In genomic region chr15:42021593-42021992, GRCh38 we compare ENCODE assay signal across 20 cellular contexts. TPM values are rescaled to one million over a fixed set of nuclear protein-coding genes. Genes with fewer than 3 reads are reported as not detected.
DNase-seq lines count a peak whose midpoint lies in the region; TF ChIP-seq lines count a peak whose summit lies in the region.
"Had no signal": no experiment of that assay in that cellular context is flagged by ENCODE, and none has a peak within 500 bp of the region (broad histone marks: within the 10 kb centered on the region; RNA-seq: fewer than 3 reads in every experiment).

No MANE protein-coding gene starts in this region.

- H3K27me3 Mint-ChIP-seq in activated naive CD4-positive, alpha-beta T cell treated with anti-CD3 and anti-CD28 coated beads, Interleukin-2, amount 10 ng/mL, durations not matched to agents 7 days and 5 days = peaks cover 47% of the 10 kb centered on the region
- peaks cover 2% of the 10 kb centered on the region for H3K27me3 Mint-ChIP-seq in activated naive CD4-positive, alpha-beta T cell treated with anti-CD3 and anti-CD28 coated beads for 36 hours (ENCODE audit: low read depth)
- peaks cover 9% of the 10 kb centered on the region for H3K27me3 Mint-ChIP-seq in type B pancreatic cell
- H3K27me3 Mint-ChIP-seq: CD4-positive, alpha-beta T cell had no signal

- WGBS in esophagus, 2 donors = 72 to 82% methylated on average over 5 of the region's 5 CpGs
- no CpG with 5 or more reads among the region's 5 CpGs for WGBS in trophoblast cell (ENCODE audit: extremely low coverage, insufficient coverage, insufficient read length)

- H3K36me3 ChIP-seq in esophagus (ENCODE audit: control insufficient read depth in 2 of 2, insufficient read depth in 2 of 2, low read length in 1 of 2) (no peaks in the 10 kb centered on the region), trophoblast cell (ENCODE audit: control insufficient read depth in 1 of 2, insufficient read depth in 2 of 2, low read length in 2 of 2) (no peaks in the 10 kb centered on the region)

- H3K9me3 Mint-ChIP-seq in activated naive CD4-positive, alpha-beta T cell treated with anti-CD3 and anti-CD28 coated beads, Interleukin-2, amount 10 ng/mL, durations not matched to agents 7 days and 5 days = no peaks in the 10 kb centered on the region
- no peaks in the 10 kb centered on the region for H3K9me3 Mint-ChIP-seq in activated naive CD4-positive, alpha-beta T cell treated with anti-CD3 and anti-CD28 coated beads for 36 hours
- H3K9me3 Mint-ChIP-seq in type B pancreatic cell = peaks cover 9% of the 10 kb centered on the region
- H3K9me3 Mint-ChIP-seq: CD4-positive, alpha-beta T cell had no signal

- H2BK5ac ChIP-seq in trophoblast cell (ENCODE audit: low read depth, low read length, poor library complexity) = no peak overlapping the region

- no peak overlapping the region for H3K4ac ChIP-seq in trophoblast cell (ENCODE audit: low read depth, low read length)

- H3K79me2 ChIP-seq in trophoblast cell (ENCODE audit: control insufficient read depth, insufficient read depth, low read length, poor library complexity) = no peaks in the 10 kb centered on the region

- H3K4me1 Mint-ChIP-seq in activated naive CD4-positive, alpha-beta T cell treated with anti-CD3 and anti-CD28 coated beads, Interleukin-2, amount 10 ng/mL, durations not matched to agents 7 days and 5 days = no peaks in the 10 kb centered on the region
- no peaks in the 10 kb centered on the region for H3K4me1 Mint-ChIP-seq in activated naive CD4-positive, alpha-beta T cell treated with anti-CD3 and anti-CD28 coated beads for 36 hours (ENCODE audit: low read depth)
- no peaks in the 10 kb centered on the region for H3K4me1 Mint-ChIP-seq in type B pancreatic cell (ENCODE audit: unreplicated experiment)
- H3K4me1 Mint-ChIP-seq: GM23338 had no signal

- H3K27ac ChIP-seq in esophagus (ENCODE audit: low read depth in 2 of 2, low read length in 1 of 2) (peak overlapping the region; percentile 56 to 65), trophoblast cell (ENCODE audit: low read depth, low read length) (no peak overlapping the region)
- H3K27ac ChIP-seq: 22Rv1, A549, C4-2B had no signal

- H3K4me2 ChIP-seq in trophoblast cell (ENCODE audit: low read length) = no peak overlapping the region
- H3K4me2 ChIP-seq: A549, GM23338 had no signal

- H2AFZ ChIP-seq in trophoblast cell (ENCODE audit: insufficient read depth, low read length, poor library complexity) = no peak overlapping the region
- H2AFZ ChIP-seq: GM23338 had no signal

- H2AK5ac ChIP-seq in trophoblast cell (ENCODE audit: low read length) = no peak overlapping the region

- no peak overlapping the region for H3K9ac ChIP-seq in trophoblast cell (ENCODE audit: low read length)

- no peak overlapping the region for H3K27ac Mint-ChIP-seq in activated naive CD4-positive, alpha-beta T cell treated with anti-CD3 and anti-CD28 coated beads, Interleukin-2, amount 10 ng/mL, durations not matched to agents 7 days and 5 days
- no peak overlapping the region for H3K27ac Mint-ChIP-seq in activated naive CD4-positive, alpha-beta T cell treated with anti-CD3 and anti-CD28 coated beads for 36 hours
- peak overlapping the region; percentile 50 for H3K27ac Mint-ChIP-seq in type B pancreatic cell
- H3K27ac Mint-ChIP-seq: CD4-positive, alpha-beta T cell; GM23338 had no signal

- peaks cover 3 to 8% of the 10 kb centered on the region in 2 donors for H3K4me1 ChIP-seq in esophagus (ENCODE audit: control insufficient read depth in 2 of 2, insufficient read depth in 2 of 2, low read length in 1 of 2)
- no peaks in the 10 kb centered on the region for H3K4me1 ChIP-seq in trophoblast cell (ENCODE audit: control insufficient read depth in 1 of 2, insufficient read depth in 2 of 2, low read length in 2 of 2)
- H3K4me1 ChIP-seq: A549, Caco-2 had no signal

- no peak overlapping the region for H3K18ac ChIP-seq in trophoblast cell (ENCODE audit: low read length)

- peak; percentile 6 for DNase-seq in activated naive CD4-positive, alpha-beta T cell treated with anti-CD3 and anti-CD28 coated beads, Interleukin-2, amount 10 ng/mL, durations not matched to agents 7 days and 5 days
- no peak for DNase-seq in activated naive CD4-positive, alpha-beta T cell treated with anti-CD3 and anti-CD28 coated beads for 36 hours
- DNase-seq in trophoblast cell = peak; percentile 70 to 80
- no peak for DNase-seq in type B pancreatic cell (ENCODE audit: extremely low spot score, unreplicated experiment)
- DNase-seq in iPS-NIHi11 (ENCODE audit: low spot score) = no peak
- no peak for DNase-seq in dermis blood vessel endothelial cell
- DNase-seq in putamen (ENCODE audit: low spot score) = no peak
- DNase-seq: AML-193; Caco-2; CD4-positive, alpha-beta T cell; GDM1; HCEC 1CT had no signal

- H3K23ac ChIP-seq in trophoblast cell (ENCODE audit: low read length) = no peak overlapping the region

- H4K12ac ChIP-seq in trophoblast cell (ENCODE audit: low read depth, low read length) = no peak overlapping the region

- TF ChIP-seq CTCF in type B pancreatic cell (conservative IDR thresholded peaks at IDR 0.05) = no peak

- no peak overlapping the region for H3K4me3 Mint-ChIP-seq in activated naive CD4-positive, alpha-beta T cell treated with anti-CD3 and anti-CD28 coated beads, Interleukin-2, amount 10 ng/mL, durations not matched to agents 7 days and 5 days
- no peak overlapping the region for H3K4me3 Mint-ChIP-seq in activated naive CD4-positive, alpha-beta T cell treated with anti-CD3 and anti-CD28 coated beads for 36 hours
- H3K4me3 Mint-ChIP-seq in type B pancreatic cell = no peak overlapping the region
- H3K4me3 Mint-ChIP-seq: CD4-positive, alpha-beta T cell; GM23338 had no signal

- H2BK120ac ChIP-seq in trophoblast cell (ENCODE audit: insufficient read depth, low read length, poor library complexity) = no peak overlapping the region

- no peaks in the 10 kb centered on the region for H3K36me3 Mint-ChIP-seq in activated naive CD4-positive, alpha-beta T cell treated with anti-CD3 and anti-CD28 coated beads, Interleukin-2, amount 10 ng/mL, durations not matched to agents 7 days and 5 days
- H3K36me3 Mint-ChIP-seq in activated naive CD4-positive, alpha-beta T cell treated with anti-CD3 and anti-CD28 coated beads for 36 hours (ENCODE audit: low read depth) = no peaks in the 10 kb centered on the region
- no peaks in the 10 kb centered on the region for H3K36me3 Mint-ChIP-seq in type B pancreatic cell

- H3K9me3 ChIP-seq in esophagus (ENCODE audit: control insufficient read depth in 2 of 2, insufficient read depth in 1 of 2, low read depth in 1 of 2, low read length in 1 of 2) = no peaks in the 10 kb centered on the region
- peaks cover 24% of the 10 kb centered on the region for H3K9me3 ChIP-seq in trophoblast cell (ENCODE audit: insufficient read depth, low read depth, low read length)

- no peaks in the 10 kb centered on the region for H3K79me1 ChIP-seq in trophoblast cell (ENCODE audit: low read length)

- H4K8ac ChIP-seq in trophoblast cell (ENCODE audit: low read depth, low read length) = no peak overlapping the region

- no peak overlapping the region for H3K4me3 ChIP-seq in esophagus (ENCODE audit: low read depth in 1 of 2, low read length in 2 of 2)
- H3K4me3 ChIP-seq in trophoblast cell (ENCODE audit: low read depth, low read length) = no peak overlapping the region
- H3K4me3 ChIP-seq: A549, GM23338 had no signal

- no peak overlapping the region for H3K14ac ChIP-seq in trophoblast cell (ENCODE audit: low read length)

- H3K27me3 ChIP-seq in esophagus (ENCODE audit: control insufficient read depth in 1 of 2, insufficient read depth in 2 of 2, low read length in 2 of 2) (no peaks in the 10 kb centered on the region), trophoblast cell (ENCODE audit: insufficient read depth, low read length) (no peaks in the 10 kb centered on the region)

- CTCF ChIA-PET in activated naive CD4-positive, alpha-beta T cell treated with anti-CD3 and anti-CD28 coated beads, Interleukin-2, amount 10 ng/mL, durations not matched to agents 7 days and 5 days (lab: Charles Lee) = no interaction called here
- CTCF ChIA-PET in activated naive CD4-positive, alpha-beta T cell treated with anti-CD3 and anti-CD28 coated beads for 36 hours (lab: Charles Lee) = interaction anchor here (0.6 kb wide), 1 partner anchor 61 kb away, joined by 3 read pairs; no protein-coding TSS in a partner anchor

- H2BK12ac ChIP-seq in trophoblast cell (ENCODE audit: low read length) = no peak overlapping the region

- intact Hi-C loops in activated naive CD4-positive, alpha-beta T cell treated with anti-CD3 and anti-CD28 coated beads for 36 hours (cut with micrococcal nuclease) = no loop called here

- no peak overlapping the region for H4K91ac ChIP-seq in trophoblast cell (ENCODE audit: low read depth, low read length)

RNA-seq across cellular contexts. Expression of gene PLA2G4E, which starts 0.8 kb away (rescaled TPM):
- not detected for total RNA-seq in activated naive CD4-positive, alpha-beta T cell treated with anti-CD3 and anti-CD28 coated beads for 36 hours
- 1 to 10 TPM; 1.2 to 2.5 TPM for polyA plus RNA-seq in esophagus
- polyA plus RNA-seq in trophoblast cell (2013) = not detected in 2 replicates
- total RNA-seq in type B pancreatic cell (ENCODE audit: low replicate concordance) (0.12 TPM in 1 of 2 replicates, not detected in the other), dermis blood vessel endothelial cell (not detected in 2 replicates)
- total RNA-seq: CD4-positive, alpha-beta T cell; Daoy; GM23338; HepG2 had no signal
- polyA plus RNA-seq: BJ, GM23338, HepG2 had no signal

RNA-seq across cellular contexts. Expression of gene EHD4, which starts 49.2 kb away (rescaled TPM):
- total RNA-seq in activated naive CD4-positive, alpha-beta T cell treated with anti-CD3 and anti-CD28 coated beads for 36 hours = 10 to 100 TPM; 30.1 to 31.8 TPM
- polyA plus RNA-seq in esophagus = 10 to 100 TPM; 12.7 to 13.4 TPM
- 18.8 and 19.6 TPM in 2 replicates for polyA plus RNA-seq in trophoblast cell (2013)
- total RNA-seq in type B pancreatic cell (ENCODE audit: low replicate concordance) = 18.8 and 25.2 TPM in 2 replicates
- 84.4 and 128 TPM in 2 replicates for total RNA-seq in dermis blood vessel endothelial cell

Comparison
In these comparisons a context has a peak if more than half of its experiments do, and no peak if none do; other contexts are left out.
1. DNase-seq: peak in activated naive CD4-positive, alpha-beta T cell treated with anti-CD3 and anti-CD28 coated beads, Interleukin-2, amount 10 ng/mL, durations not matched to agents 7 days and 5 days (single experiment) and trophoblast cell (2 of 2); none in activated naive CD4-positive, alpha-beta T cell treated with anti-CD3 and anti-CD28 coated beads for 36 hours (single experiment), type B pancreatic cell (single experiment), iPS-NIHi11 (single experiment), dermis blood vessel endothelial cell (single experiment) and putamen (single experiment).